ENCODE assay signal across 23 cellular contexts in genomic region chr11:88295028-88295427, GRCh38. TPM values are rescaled to one million over a fixed set of nuclear protein-coding genes. Genes with fewer than 3 reads are reported as not detected.
DNase-seq lines count a peak whose midpoint lies in the region; ATAC-seq, FAIRE-seq and TF ChIP-seq lines count a peak whose summit lies in the region.
"Had no signal": no experiment of that assay in that cellular context is flagged by ENCODE, and none has a peak within 500 bp of the region (broad histone marks: within the 10 kb centered on the region; RNA-seq: fewer than 3 reads in every experiment).

No MANE protein-coding gene starts in this region.

- WGBS in endodermal cell (ENCODE audit: insufficient coverage in 1 of 2, insufficient read length in 1 of 2), 2 experiments = 86 to 100% methylated on average over 3 of the region's 3 CpGs

- no peak overlapping the region for H3K9ac ChIP-seq in endodermal cell (ENCODE audit: extremely low read depth, low read length, poor library complexity, severe bottlenecking)

- H3K4me1 ChIP-seq in endodermal cell (ENCODE audit: control insufficient read depth, insufficient read depth, low read length) = peaks cover 32% of the 10 kb centered on the region
- H3K4me1 ChIP-seq: Peyer's patch had no signal

- H3K4me3 Mint-ChIP-seq in T-helper 17 cell (no peak overlapping the region), endodermal cell (no peak overlapping the region)
- H3K4me3 Mint-ChIP-seq in natural killer cell treated with Interleukin-12 subunit alpha and Interleukin-12 subunit beta and Interleukin-15 and Interleukin-18, amount 100 ng/mL, for 72 hours = no peak overlapping the region
- H3K4me3 Mint-ChIP-seq: T-helper 2 cell treated with Interferon-gamma antibody and Interleukin-4, amounts not matched to agents 5 μg/mL and 100 μg/mL, for 36 hours had no signal

- TF ChIP-seq POLR2A in GM12891 (IDR thresholded peaks at IDR 0.05; ENCODE audit: low read depth, low read length) = no peak

- H3K27ac ChIP-seq in endodermal cell (ENCODE audit: low read depth, low read length) = no peak overlapping the region
- H3K27ac ChIP-seq: C4-2B, Peyer's patch, SK-N-MC had no signal

- H3K9me3 ChIP-seq in T-helper 17 cell (ENCODE audit: control insufficient read depth, low read length, poor library complexity, severe bottlenecking) (no peaks in the 10 kb centered on the region), endodermal cell (ENCODE audit: control insufficient read depth, low read length) (no peaks in the 10 kb centered on the region)
- H3K9me3 ChIP-seq: MG63, Peyer's patch had no signal

- H3K27me3 Mint-ChIP-seq in T-helper 17 cell (no peaks in the 10 kb centered on the region), endodermal cell (ENCODE audit: insufficient read depth) (no peaks in the 10 kb centered on the region)
- H3K27me3 Mint-ChIP-seq in natural killer cell treated with Interleukin-12 subunit alpha and Interleukin-12 subunit beta and Interleukin-15 and Interleukin-18, amount 100 ng/mL, for 72 hours = no peaks in the 10 kb centered on the region

- H3K4me1 Mint-ChIP-seq in T-helper 17 cell = peaks cover 4% of the 10 kb centered on the region
- peaks cover 42 to 53% of the 10 kb centered on the region in 2 donors for H3K4me1 Mint-ChIP-seq in natural killer cell treated with Interleukin-12 subunit alpha and Interleukin-12 subunit beta and Interleukin-15 and Interleukin-18, amount 100 ng/mL, for 72 hours (ENCODE audit: low read depth in 2 of 2)
- H3K4me1 Mint-ChIP-seq in endodermal cell = peaks cover 54% of the 10 kb centered on the region

- H3K27ac Mint-ChIP-seq in T-helper 17 cell = peak overlapping the region; percentile 41
- H3K27ac Mint-ChIP-seq in natural killer cell treated with Interleukin-12 subunit alpha and Interleukin-12 subunit beta and Interleukin-15 and Interleukin-18, amount 100 ng/mL, for 72 hours = peak overlapping the region; percentile 54 to 98
- H3K27ac Mint-ChIP-seq in endodermal cell = no peak overlapping the region
- H3K27ac Mint-ChIP-seq: T-helper 2 cell treated with Interferon-gamma antibody and Interleukin-4, amounts not matched to agents 5 μg/mL and 100 μg/mL, for 36 hours had no signal

- ATAC-seq in GM19463 (IDR thresholded peaks at IDR 0.05; ENCODE audit: unreplicated experiment) (peak; percentile 41), HG02852 (IDR thresholded peaks at IDR 0.05; ENCODE audit: unreplicated experiment) (peak; percentile 48), T-helper 17 cell (no peak), HG02571 (IDR thresholded peaks at IDR 0.05; ENCODE audit: unreplicated experiment) (no peak)
- no peak for ATAC-seq in natural killer cell treated with Interleukin-12 subunit alpha and Interleukin-12 subunit beta and Interleukin-15 and Interleukin-18, amount 100 ng/mL, for 72 hours
- ATAC-seq: Right ventricle myocardium inferior had no signal

- peaks cover 44% of the 10 kb centered on the region for H3K36me3 ChIP-seq in endodermal cell (ENCODE audit: control insufficient read depth, insufficient read depth, low read length)
- H3K36me3 ChIP-seq: MG63 had no signal

- no peak overlapping the region for H3K4me3 ChIP-seq in endodermal cell (ENCODE audit: low read length)
- H3K4me3 ChIP-seq: MG63, Peyer's patch, SK-N-MC had no signal

- no peaks in the 10 kb centered on the region for H3K27me3 ChIP-seq in endodermal cell (ENCODE audit: control insufficient read depth, insufficient read depth, low read length, poor library complexity, severe bottlenecking)
- H3K27me3 ChIP-seq: MG63, Peyer's patch had no signal

- H3K36me3 Mint-ChIP-seq in T-helper 17 cell (ENCODE audit: low read depth) (peaks cover 10% of the 10 kb centered on the region), endodermal cell (ENCODE audit: low read depth) (peaks cover 69% of the 10 kb centered on the region)
- peaks cover 50% of the 10 kb centered on the region for H3K36me3 Mint-ChIP-seq in natural killer cell treated with Interleukin-12 subunit alpha and Interleukin-12 subunit beta and Interleukin-15 and Interleukin-18, amount 100 ng/mL, for 72 hours

- no peaks in the 10 kb centered on the region for H3K9me3 Mint-ChIP-seq in natural killer cell treated with Interleukin-12 subunit alpha and Interleukin-12 subunit beta and Interleukin-15 and Interleukin-18, amount 100 ng/mL, for 72 hours
- no peaks in the 10 kb centered on the region for H3K9me3 Mint-ChIP-seq in endodermal cell
- H3K9me3 Mint-ChIP-seq: T-helper 2 cell treated with Interferon-gamma antibody and Interleukin-4, amounts not matched to agents 5 μg/mL and 100 μg/mL, for 36 hours had no signal

- TF ChIP-seq CTCF in endodermal cell (conservative IDR thresholded peaks at IDR 0.05) = no peak

- no peak for FAIRE-seq in GM12891 (lab: Jason Lieb, UNC)
- FAIRE-seq: D721Med, H54 had no signal

- DNase-seq in T-helper 17 cell (no peak), GM12891 (ENCODE audit: insufficient read length, low spot score) (no peak), endodermal cell (no peak)
- no peak for DNase-seq in natural killer cell treated with Interleukin-12 subunit alpha and Interleukin-12 subunit beta and Interleukin-15 and Interleukin-18, amount 100 ng/mL, for 72 hours (ENCODE audit: low spot score)
- DNase-seq: AML-193, Kasumi-1, MG63, NCI-H1092 treated with DMSO at 0.1 percent for 48 hours, NCI-H146, NCI-H2081, NCI-H2171 treated with DMSO at 0.1 percent for 48 hours, NCI-H446 treated with DMSO at 0.1 percent for 48 hours, NCI-H69, Peyer's patch had no signal

TF ChIP-seq in GM12891, 5 proteins besides CTCF, POLR2A, EP300 and RAD21:
- TF ChIP-seq POLR2AphosphoS5 (IDR thresholded peaks at IDR 0.05; ENCODE audit: low read depth, low read length) = no peak
- TF ChIP-seq SPI1 (IDR thresholded peaks at IDR 0.05; ENCODE audit: low read depth, low read length) = no peak
- no peak for TF ChIP-seq PAX5 (IDR thresholded peaks at IDR 0.05; ENCODE audit: insufficient read depth, low read length, severe bottlenecking)
- TF ChIP-seq TAF1 (IDR thresholded peaks at IDR 0.05; ENCODE audit: low read depth, low read length) = no peak
- TF ChIP-seq POU2F2 (IDR thresholded peaks at IDR 0.05; ENCODE audit: low read depth, low read length) = no peak
TF ChIP-seq in GM12891: peak in this region for 0.

RNA-seq across cellular contexts. Expression of gene CTSC, which starts 42.5 kb away (rescaled TPM):
- total RNA-seq in T-helper 17 cell = 10 to 100 TPM; 52.8 to 69.8 TPM
- 100 to 1,000 TPM; 213 to 381 TPM for total RNA-seq in natural killer cell treated with Interleukin-12 subunit alpha and Interleukin-12 subunit beta and Interleukin-15 and Interleukin-18, amount 100 ng/mL, for 72 hours
- 254 TPM for polyA plus RNA-seq in GM12891 (2012; ENCODE audit: low read depth, missing spikeins)
- 100 to 1,000 TPM; 234 to 273 TPM for total RNA-seq in endodermal cell
- polyA plus RNA-seq in endodermal cell (2013, experiment 1 of 2) = 116 TPM
- polyA plus RNA-seq in endodermal cell (2013, experiment 2 of 2) = 98.1 TPM

Comparison
In these comparisons a context has a peak if more than half of its experiments do, and no peak if none do; other contexts are left out.
1. ATAC-seq: peak in GM19463 (single experiment) and HG02852 (single experiment); none in T-helper 17 cell (single experiment), natural killer cell treated with Interleukin-12 subunit alpha and Interleukin-12 subunit beta and Interleukin-15 and Interleukin-18, amount 100 ng/mL, for 72 hours (0 of 2) and HG02571 (single experiment).